ENCODE assay signal across 14 cellular contexts in the genomic region with DNA sequence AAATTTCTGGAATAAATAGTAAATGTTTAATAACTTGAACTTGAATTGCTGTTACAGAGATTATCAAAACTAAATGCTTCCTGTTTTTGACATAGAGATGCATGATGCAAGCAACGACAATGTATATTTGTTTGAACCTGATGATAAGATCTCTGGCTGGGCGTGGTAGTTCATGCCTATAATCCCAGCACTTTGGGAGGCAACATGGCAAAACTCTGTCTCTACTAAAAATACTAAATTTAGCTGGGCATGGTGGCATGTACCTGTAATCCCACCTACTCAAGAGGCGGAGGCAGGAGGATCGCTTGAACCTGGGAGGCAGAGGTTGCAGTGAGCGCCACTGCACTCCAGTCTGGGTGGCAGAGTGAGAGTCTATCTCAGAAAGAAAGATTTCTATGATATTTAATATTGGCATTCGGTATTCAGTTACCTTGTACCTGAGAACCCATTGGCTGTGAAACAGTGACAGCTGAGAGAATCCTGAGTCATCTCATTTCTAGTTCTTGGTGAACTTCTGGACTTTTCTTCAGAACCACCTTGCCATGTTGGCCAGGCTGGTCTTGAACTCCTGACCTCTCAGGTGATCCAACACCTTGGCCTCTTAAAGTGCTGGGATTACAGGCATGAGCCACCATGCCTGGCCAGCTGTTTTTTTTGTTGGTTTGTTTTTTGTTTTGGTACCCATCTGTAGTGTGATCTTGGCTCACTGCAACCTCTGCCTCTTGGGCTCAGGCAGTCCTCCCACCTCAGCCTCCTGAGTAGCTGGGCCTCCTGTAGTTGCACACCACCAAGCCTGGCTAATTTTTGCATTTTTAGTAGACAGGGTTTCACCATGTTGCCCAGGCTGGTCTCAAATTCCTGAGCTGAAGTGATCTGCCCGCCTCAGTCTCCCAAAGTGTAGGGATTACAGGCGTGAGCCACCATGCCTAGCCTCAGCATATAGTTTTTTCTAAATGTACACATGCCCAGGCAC. TPM values are rescaled to one million over a fixed set of nuclear protein-coding genes. Genes with fewer than 3 reads are reported as not detected.
DNase-seq lines count a peak whose midpoint lies in the region; ATAC-seq and TF ChIP-seq lines count a peak whose summit lies in the region.
"Had no signal": no experiment of that assay in that cellular context is flagged by ENCODE, and none has a peak within 500 bp of the region (broad histone marks: within the 10 kb centered on the region; RNA-seq: fewer than 3 reads in every experiment).

No MANE protein-coding gene starts in this region.

- H3K4me2 ChIP-seq in HCT116 (ENCODE audit: low read length), result no peak overlapping the region

- no peak overlapping the region for H3K4me3 Mint-ChIP-seq in WTC11
- H3K4me3 Mint-ChIP-seq in activated T-helper 2 cell treated with anti-CD3 and anti-CD28 coated beads, Interferon-gamma antibody, Interleukin-2, Interleukin-4, amounts not matched to agents 10 μg/mL and 5 μg/mL and 100 μg/mL, durations not matched to agents 14 hours and 24 hours and 36 hours (ENCODE audit: low read depth), result no peak overlapping the region
- H3K4me3 Mint-ChIP-seq: nephron had no signal

- RAD21 ChIA-PET in HCT116 (lab: Charles Lee; ENCODE audit: low non-redundant PET in 1 of 2, low total read pairs in 2 of 2, uncharacterized antibody in 2 of 2, unreplicated experiment in 2 of 2), result no interaction called here

- H3K4me1 Mint-ChIP-seq in WTC11, result peaks cover 18% of the 10 kb centered on the region
- H3K4me1 Mint-ChIP-seq in activated T-helper 2 cell treated with anti-CD3 and anti-CD28 coated beads, Interferon-gamma antibody, Interleukin-2, Interleukin-4, amounts not matched to agents 10 μg/mL and 5 μg/mL and 100 μg/mL, durations not matched to agents 14 hours and 24 hours and 36 hours (ENCODE audit: low read depth), result peaks cover 34% of the 10 kb centered on the region

- no peak for TF ChIP-seq RAD21 in HCT116 (IDR thresholded peaks at IDR 0.05; ENCODE audit: low read depth)

- H3K79me2 ChIP-seq in HCT116 (ENCODE audit: insufficient read depth, low read length), result peaks cover 97% of the 10 kb centered on the region

- BruUV-seq in HCT116 (replicated peaks; lab: Mats Ljungman, UMichigan), result no TSS peak

- TF ChIP-seq POLR2A in HCT116 (IDR thresholded peaks at IDR 0.05; ENCODE audit: borderline replicate concordance, extremely low read depth, insufficient read depth, insufficient read length), result no peak

- H3K9ac ChIP-seq in HCT116 (ENCODE audit: low read length), result no peak overlapping the region

- POLR2A ChIA-PET in HCT116 (lab: Charles Lee) (interaction anchor here (1.3 kb wide), 1 partner anchor 21 kb away, joined by 3 read pairs; no protein-coding TSS in a partner anchor), WTC11 (lab: Charles Lee) (no interaction called here)

- H3K27ac Mint-ChIP-seq in WTC11, result peak overlapping the region; percentile 63
- no peak overlapping the region for H3K27ac Mint-ChIP-seq in activated T-helper 2 cell treated with anti-CD3 and anti-CD28 coated beads, Interferon-gamma antibody, Interleukin-2, Interleukin-4, amounts not matched to agents 10 μg/mL and 5 μg/mL and 100 μg/mL, durations not matched to agents 14 hours and 24 hours and 36 hours
- H3K27ac Mint-ChIP-seq: nephron had no signal

- no peaks in the 10 kb centered on the region for H3K9me3 Mint-ChIP-seq in WTC11
- no peaks in the 10 kb centered on the region for H3K9me3 Mint-ChIP-seq in activated T-helper 2 cell treated with anti-CD3 and anti-CD28 coated beads, Interferon-gamma antibody, Interleukin-2, Interleukin-4, amounts not matched to agents 10 μg/mL and 5 μg/mL and 100 μg/mL, durations not matched to agents 14 hours and 24 hours and 36 hours

- peaks cover 84% of the 10 kb centered on the region for H4K20me1 ChIP-seq in HCT116 (ENCODE audit: insufficient read depth)

- TF ChIP-seq CTCF in HCT116 (IDR thresholded peaks at IDR 0.05 in 2 of 3, conservative IDR thresholded peaks at IDR 0.05 in 1 of 3; ENCODE audit: borderline replicate concordance in 1 of 3, insufficient read depth in 1 of 3, low read depth in 2 of 3, low read length in 2 of 3), result no peak
- TF ChIP-seq CTCF in WTC11 (IDR thresholded peaks at IDR 0.05), result no peak
- TF ChIP-seq CTCF in foreskin keratinocyte (conservative IDR thresholded peaks at IDR 0.05), result no peak

- H3K36me3 Mint-ChIP-seq in WTC11, result peaks cover 84% of the 10 kb centered on the region
- peaks cover 96% of the 10 kb centered on the region for H3K36me3 Mint-ChIP-seq in activated T-helper 2 cell treated with anti-CD3 and anti-CD28 coated beads, Interferon-gamma antibody, Interleukin-2, Interleukin-4, amounts not matched to agents 10 μg/mL and 5 μg/mL and 100 μg/mL, durations not matched to agents 14 hours and 24 hours and 36 hours (ENCODE audit: low read depth)

- peak; percentile 29 for DNase-seq in DMS53 (lab: John Stamatoyannopoulos, UW)
- no peak for DNase-seq in DMS53 treated with DMSO at 0.1 percent for 48 hours (lab: John Stamatoyannopoulos, UW; ENCODE audit: unreplicated experiment)
- DNase-seq in HCT116 (ENCODE audit: low read depth, low spot score), result no peak
- no peak for DNase-seq in WTC11 (ENCODE audit: low spot score)
- DNase-seq in foreskin keratinocyte, result no peak
- no peak for DNase-seq in activated T-helper 2 cell treated with anti-CD3 and anti-CD28 coated beads, Interferon-gamma antibody, Interleukin-2, Interleukin-4, amounts not matched to agents 10 μg/mL and 5 μg/mL and 100 μg/mL, durations not matched to agents 14 hours and 24 hours and 36 hours (ENCODE audit: low spot score)
- no peak for DNase-seq in nucleus accumbens (lab: John Stamatoyannopoulos, UW)
- DNase-seq in SKM-1 (lab: John Stamatoyannopoulos, UW; ENCODE audit: unreplicated experiment), result no peak
- DNase-seq: activated CD4-positive, CD25-positive, alpha-beta regulatory T cell; brain microvascular endothelial cell; NCI-H1417; stimulated activated CD4-positive, alpha-beta T cell treated with anti-CD3 and anti-CD28 coated beads, Interleukin-4, amount 100 ng/mL, for 1 hour; trophoblast cell had no signal

- H3K27me3 ChIP-seq in HCT116 (ENCODE audit: insufficient read depth, low read length) (no peaks in the 10 kb centered on the region), foreskin keratinocyte (no peaks in the 10 kb centered on the region)
- H3K27me3 ChIP-seq: brain microvascular endothelial cell had no signal

- H3K4me3 ChIP-seq in HCT116 (replicated peaks in 1 of 2; ENCODE audit: low read depth in 1 of 2, low read length in 2 of 2), result no peak overlapping the region

- peaks cover 73 to 79% of the 10 kb centered on the region in 2 experiments for H3K36me3 ChIP-seq in HCT116 (ENCODE audit: control insufficient read depth in 1 of 2, insufficient read depth in 2 of 2, low read length in 2 of 2)

- H3K4me1 ChIP-seq in HCT116 (ENCODE audit: control insufficient read depth in 1 of 2, insufficient read depth in 2 of 2, low read length in 2 of 2) (peaks cover 0 to 28% of the 10 kb centered on the region in 2 experiments; a peak in 2 of 4 replicates), foreskin keratinocyte (peaks cover 8% of the 10 kb centered on the region)

- H3K27me3 Mint-ChIP-seq in WTC11 (ENCODE audit: low read depth), result no peaks in the 10 kb centered on the region
- no peaks in the 10 kb centered on the region for H3K27me3 Mint-ChIP-seq in activated T-helper 2 cell treated with anti-CD3 and anti-CD28 coated beads, Interferon-gamma antibody, Interleukin-2, Interleukin-4, amounts not matched to agents 10 μg/mL and 5 μg/mL and 100 μg/mL, durations not matched to agents 14 hours and 24 hours and 36 hours (ENCODE audit: low read depth)

- no peak overlapping the region for H3K27ac ChIP-seq in HCT116 (ENCODE audit: low read depth, low read length)
- no peak overlapping the region for H3K27ac ChIP-seq in foreskin keratinocyte
- H3K27ac ChIP-seq: brain microvascular endothelial cell had no signal

- ATAC-seq in HCT116 (peak; percentile 12; the same call in 1 of the 2 replicates), WTC11 (no peak; the same call in 1 of the 2 replicates), foreskin keratinocyte (peak; percentile 13)

- no peak overlapping the region for H2AFZ ChIP-seq in HCT116 (ENCODE audit: low read depth, low read length, poor library complexity, severe bottlenecking)

- H3K9me2 ChIP-seq in HCT116 (ENCODE audit: insufficient read depth), result no peaks in the 10 kb centered on the region

- CTCF ChIA-PET in HCT116 (lab: Charles Lee) (no interaction called here), WTC11 (lab: Charles Lee) (interaction anchor here (1.4 kb wide), 1 partner anchor 28 kb away, joined by 3 read pairs; no protein-coding TSS in a partner anchor)

- no peaks in the 10 kb centered on the region for H3K9me3 ChIP-seq in HCT116 (ENCODE audit: control insufficient read depth in 1 of 2, insufficient read depth in 1 of 2, low read depth in 1 of 2, low read length in 2 of 2)

- intact Hi-C loops in HCT116 (cut with micrococcal nuclease), result no loop called here
- intact Hi-C loops in activated T-helper 2 cell treated with anti-CD3 and anti-CD28 coated beads, Interferon-gamma antibody, Interleukin-2, Interleukin-4, amounts not matched to agents 10 μg/mL and 5 μg/mL and 100 μg/mL, durations not matched to agents 14 hours and 24 hours and 36 hours (cut with micrococcal nuclease), result loop anchor here (10.0 kb wide), 3 partner anchors 95 to 635 kb away; no protein-coding TSS in a partner anchor

TF ChIP-seq in HCT116, 20 proteins besides CTCF, POLR2A, EP300 and RAD21:
- TF ChIP-seq, protein P1, sequence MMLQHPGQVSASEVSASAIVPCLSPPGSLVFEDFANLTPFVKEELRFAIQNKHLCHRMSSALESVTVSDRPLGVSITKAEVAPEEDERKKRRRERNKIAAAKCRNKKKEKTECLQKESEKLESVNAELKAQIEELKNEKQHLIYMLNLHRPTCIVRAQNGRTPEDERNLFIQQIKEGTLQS (IDR thresholded peaks at IDR 0.05), result no peak

TF ChIP-seq in WTC11, 78 proteins besides CTCF, POLR2A, EP300 and RAD21 (continues in another document):
- TF ChIP-seq ZNF396 (CRISPR knock-in tag; IDR thresholded peaks at IDR 0.05; ENCODE audit: borderline replicate concordance) (no peak), SMAD3 (CRISPR knock-in tag; IDR thresholded peaks at IDR 0.05; ENCODE audit: borderline replicate concordance) (no peak)

RNA-seq across cellular contexts. Expression of a gene that starts 10.0 kb away (rescaled TPM):
- total RNA-seq in HCT116 (2021; ENCODE audit: unreplicated experiment) (0.96 TPM), WTC11 (2021) (0.72 to 1.4 TPM (median 0.87 TPM) in 3 replicates), foreskin keratinocyte (not detected in 2 replicates)
- polyA plus RNA-seq in HCT116 (2012), result 0.42 and 0.62 TPM in 2 replicates
- polyA plus RNA-seq in foreskin keratinocyte, result 0.06 TPM in 1 of 2 replicates, not detected in the other
- 0.16 TPM in 1 of 2 replicates, not detected in the other for total RNA-seq in activated T-helper 2 cell treated with anti-CD3 and anti-CD28 coated beads, Interferon-gamma antibody, Interleukin-2, Interleukin-4, amounts not matched to agents 10 μg/mL and 5 μg/mL and 100 μg/mL, durations not matched to agents 14 hours and 24 hours and 36 hours

RNA-seq across cellular contexts. Expression of a gene that starts 21.8 kb away (rescaled TPM):
- total RNA-seq in HCT116 (2021; ENCODE audit: unreplicated experiment) (2,693 TPM), WTC11 (2021) (3,469 to 3,530 TPM (median 3,528 TPM) in 3 replicates), foreskin keratinocyte (2,005 and 2,487 TPM in 2 replicates)
- 1,320 and 2,224 TPM in 2 replicates for polyA plus RNA-seq in HCT116 (2012)
- polyA plus RNA-seq in foreskin keratinocyte, result 1,746 and 2,423 TPM in 2 replicates
- total RNA-seq in activated T-helper 2 cell treated with anti-CD3 and anti-CD28 coated beads, Interferon-gamma antibody, Interleukin-2, Interleukin-4, amounts not matched to agents 10 μg/mL and 5 μg/mL and 100 μg/mL, durations not matched to agents 14 hours and 24 hours and 36 hours, result 2,774 and 3,051 TPM in 2 replicates
